In the genomic region with DNA sequence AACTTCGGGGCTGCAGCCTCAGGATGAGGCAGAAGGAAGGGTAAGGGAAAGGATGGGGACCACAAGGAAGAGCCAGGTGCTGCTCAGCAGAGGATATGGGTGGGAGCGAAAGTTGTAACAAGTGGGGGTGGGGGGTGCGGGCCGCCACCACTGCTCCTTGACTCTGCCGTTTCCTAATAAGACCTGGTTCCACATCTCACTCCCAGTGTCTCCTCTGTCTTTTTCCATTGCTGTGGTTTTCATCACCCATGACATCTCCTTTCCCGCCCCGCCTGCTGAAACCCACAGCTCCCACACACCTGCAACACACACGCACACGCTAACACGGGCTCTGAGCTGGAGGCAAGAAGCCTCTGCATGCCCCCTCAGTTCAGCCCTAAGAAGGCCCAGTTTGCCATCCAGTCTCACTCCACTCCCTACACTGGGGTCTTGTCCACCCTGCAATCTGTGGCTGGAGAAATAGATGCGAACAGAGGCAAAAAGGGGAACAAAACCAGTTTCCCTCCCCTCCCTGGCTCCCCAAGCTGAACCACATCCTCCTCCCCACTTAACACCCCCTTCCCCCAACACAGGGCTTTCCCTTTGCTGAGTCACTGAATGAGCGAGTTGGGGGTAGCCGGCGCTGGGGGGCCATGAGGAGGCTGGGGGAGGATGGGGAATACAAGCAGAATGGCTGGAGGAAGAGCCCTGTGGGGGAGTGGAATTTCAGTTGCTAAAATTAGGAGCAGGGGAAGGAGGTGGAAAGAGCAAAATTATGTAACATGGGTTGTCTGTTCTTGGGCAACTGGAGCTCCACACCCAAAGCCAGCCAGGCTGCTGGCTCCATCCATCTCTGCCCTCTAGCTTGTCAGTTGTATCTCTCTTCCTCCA, we compare ENCODE assay signal across 1 cellular context.
A peak's percentile ranks its signal among the peaks of the same experiment; 100 is the strongest.
TF ChIP-seq lines count a peak whose summit lies in the region.

No MANE protein-coding gene starts in this region.

TF ChIP-seq in K562, 482 proteins besides CTCF, POLR2A, EP300 and RAD21 (continued from another document and continues in another):
- TF ChIP-seq, protein P1, sequence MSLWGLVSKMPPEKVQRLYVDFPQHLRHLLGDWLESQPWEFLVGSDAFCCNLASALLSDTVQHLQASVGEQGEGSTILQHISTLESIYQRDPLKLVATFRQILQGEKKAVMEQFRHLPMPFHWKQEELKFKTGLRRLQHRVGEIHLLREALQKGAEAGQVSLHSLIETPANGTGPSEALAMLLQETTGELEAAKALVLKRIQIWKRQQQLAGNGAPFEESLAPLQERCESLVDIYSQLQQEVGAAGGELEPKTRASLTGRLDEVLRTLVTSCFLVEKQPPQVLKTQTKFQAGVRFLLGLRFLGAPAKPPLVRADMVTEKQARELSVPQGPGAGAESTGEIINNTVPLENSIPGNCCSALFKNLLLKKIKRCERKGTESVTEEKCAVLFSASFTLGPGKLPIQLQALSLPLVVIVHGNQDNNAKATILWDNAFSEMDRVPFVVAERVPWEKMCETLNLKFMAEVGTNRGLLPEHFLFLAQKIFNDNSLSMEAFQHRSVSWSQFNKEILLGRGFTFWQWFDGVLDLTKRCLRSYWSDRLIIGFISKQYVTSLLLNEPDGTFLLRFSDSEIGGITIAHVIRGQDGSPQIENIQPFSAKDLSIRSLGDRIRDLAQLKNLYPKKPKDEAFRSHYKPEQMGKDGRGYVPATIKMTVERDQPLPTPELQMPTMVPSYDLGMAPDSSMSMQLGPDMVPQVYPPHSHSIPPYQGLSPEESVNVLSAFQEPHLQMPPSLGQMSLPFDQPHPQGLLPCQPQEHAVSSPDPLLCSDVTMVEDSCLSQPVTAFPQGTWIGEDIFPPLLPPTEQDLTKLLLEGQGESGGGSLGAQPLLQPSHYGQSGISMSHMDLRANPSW (CRISPR knock-in tag; IDR thresholded peaks at IDR 0.05) = no peak
- TF ChIP-seq, protein P2, sequence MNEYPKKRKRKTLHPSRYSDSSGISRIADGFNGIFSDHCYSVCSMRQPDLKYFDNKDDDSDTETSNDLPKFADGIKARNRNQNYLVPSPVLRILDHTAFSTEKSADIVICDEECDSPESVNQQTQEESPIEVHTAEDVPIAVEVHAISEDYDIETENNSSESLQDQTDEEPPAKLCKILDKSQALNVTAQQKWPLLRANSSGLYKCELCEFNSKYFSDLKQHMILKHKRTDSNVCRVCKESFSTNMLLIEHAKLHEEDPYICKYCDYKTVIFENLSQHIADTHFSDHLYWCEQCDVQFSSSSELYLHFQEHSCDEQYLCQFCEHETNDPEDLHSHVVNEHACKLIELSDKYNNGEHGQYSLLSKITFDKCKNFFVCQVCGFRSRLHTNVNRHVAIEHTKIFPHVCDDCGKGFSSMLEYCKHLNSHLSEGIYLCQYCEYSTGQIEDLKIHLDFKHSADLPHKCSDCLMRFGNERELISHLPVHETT (CRISPR knock-in tag; conservative IDR thresholded peaks at IDR 0.05 in 1 of 2, IDR thresholded peaks at IDR 0.05 in 1 of 2) = peak in 1 of 2 experiments; percentile 44; a peak in 1 of 4 replicates
- TF ChIP-seq, protein P3, sequence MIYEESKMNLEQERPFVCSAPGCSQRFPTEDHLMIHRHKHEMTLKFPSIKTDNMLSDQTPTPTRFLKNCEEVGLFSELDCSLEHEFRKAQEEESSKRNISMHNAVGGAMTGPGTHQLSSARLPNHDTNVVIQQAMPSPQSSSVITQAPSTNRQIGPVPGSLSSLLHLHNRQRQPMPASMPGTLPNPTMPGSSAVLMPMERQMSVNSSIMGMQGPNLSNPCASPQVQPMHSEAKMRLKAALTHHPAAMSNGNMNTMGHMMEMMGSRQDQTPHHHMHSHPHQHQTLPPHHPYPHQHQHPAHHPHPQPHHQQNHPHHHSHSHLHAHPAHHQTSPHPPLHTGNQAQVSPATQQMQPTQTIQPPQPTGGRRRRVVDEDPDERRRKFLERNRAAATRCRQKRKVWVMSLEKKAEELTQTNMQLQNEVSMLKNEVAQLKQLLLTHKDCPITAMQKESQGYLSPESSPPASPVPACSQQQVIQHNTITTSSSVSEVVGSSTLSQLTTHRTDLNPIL (CRISPR knock-in tag; IDR thresholded peaks at IDR 0.05) = no peak
- TF ChIP-seq TEAD2 (tag; IDR thresholded peaks at IDR 0.05) = no peak
- TF ChIP-seq, protein P4, sequence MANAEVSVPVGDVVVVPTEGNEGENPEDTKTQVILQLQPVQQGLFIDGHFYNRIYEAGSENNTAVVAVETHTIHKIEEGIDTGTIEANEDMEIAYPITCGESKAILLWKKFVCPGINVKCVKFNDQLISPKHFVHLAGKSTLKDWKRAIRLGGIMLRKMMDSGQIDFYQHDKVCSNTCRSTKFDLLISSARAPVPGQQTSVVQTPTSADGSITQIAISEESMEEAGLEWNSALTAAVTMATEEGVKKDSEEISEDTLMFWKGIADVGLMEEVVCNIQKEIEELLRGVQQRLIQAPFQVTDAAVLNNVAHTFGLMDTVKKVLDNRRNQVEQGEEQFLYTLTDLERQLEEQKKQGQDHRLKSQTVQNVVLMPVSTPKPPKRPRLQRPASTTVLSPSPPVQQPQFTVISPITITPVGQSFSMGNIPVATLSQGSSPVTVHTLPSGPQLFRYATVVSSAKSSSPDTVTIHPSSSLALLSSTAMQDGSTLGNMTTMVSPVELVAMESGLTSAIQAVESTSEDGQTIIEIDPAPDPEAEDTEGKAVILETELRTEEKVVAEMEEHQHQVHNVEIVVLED (CRISPR knock-in tag; IDR thresholded peaks at IDR 0.05) = no peak
- TF ChIP-seq SMARCE1 (IDR thresholded peaks at IDR 0.05) = peak; percentile 86
- TF ChIP-seq, protein P5, sequence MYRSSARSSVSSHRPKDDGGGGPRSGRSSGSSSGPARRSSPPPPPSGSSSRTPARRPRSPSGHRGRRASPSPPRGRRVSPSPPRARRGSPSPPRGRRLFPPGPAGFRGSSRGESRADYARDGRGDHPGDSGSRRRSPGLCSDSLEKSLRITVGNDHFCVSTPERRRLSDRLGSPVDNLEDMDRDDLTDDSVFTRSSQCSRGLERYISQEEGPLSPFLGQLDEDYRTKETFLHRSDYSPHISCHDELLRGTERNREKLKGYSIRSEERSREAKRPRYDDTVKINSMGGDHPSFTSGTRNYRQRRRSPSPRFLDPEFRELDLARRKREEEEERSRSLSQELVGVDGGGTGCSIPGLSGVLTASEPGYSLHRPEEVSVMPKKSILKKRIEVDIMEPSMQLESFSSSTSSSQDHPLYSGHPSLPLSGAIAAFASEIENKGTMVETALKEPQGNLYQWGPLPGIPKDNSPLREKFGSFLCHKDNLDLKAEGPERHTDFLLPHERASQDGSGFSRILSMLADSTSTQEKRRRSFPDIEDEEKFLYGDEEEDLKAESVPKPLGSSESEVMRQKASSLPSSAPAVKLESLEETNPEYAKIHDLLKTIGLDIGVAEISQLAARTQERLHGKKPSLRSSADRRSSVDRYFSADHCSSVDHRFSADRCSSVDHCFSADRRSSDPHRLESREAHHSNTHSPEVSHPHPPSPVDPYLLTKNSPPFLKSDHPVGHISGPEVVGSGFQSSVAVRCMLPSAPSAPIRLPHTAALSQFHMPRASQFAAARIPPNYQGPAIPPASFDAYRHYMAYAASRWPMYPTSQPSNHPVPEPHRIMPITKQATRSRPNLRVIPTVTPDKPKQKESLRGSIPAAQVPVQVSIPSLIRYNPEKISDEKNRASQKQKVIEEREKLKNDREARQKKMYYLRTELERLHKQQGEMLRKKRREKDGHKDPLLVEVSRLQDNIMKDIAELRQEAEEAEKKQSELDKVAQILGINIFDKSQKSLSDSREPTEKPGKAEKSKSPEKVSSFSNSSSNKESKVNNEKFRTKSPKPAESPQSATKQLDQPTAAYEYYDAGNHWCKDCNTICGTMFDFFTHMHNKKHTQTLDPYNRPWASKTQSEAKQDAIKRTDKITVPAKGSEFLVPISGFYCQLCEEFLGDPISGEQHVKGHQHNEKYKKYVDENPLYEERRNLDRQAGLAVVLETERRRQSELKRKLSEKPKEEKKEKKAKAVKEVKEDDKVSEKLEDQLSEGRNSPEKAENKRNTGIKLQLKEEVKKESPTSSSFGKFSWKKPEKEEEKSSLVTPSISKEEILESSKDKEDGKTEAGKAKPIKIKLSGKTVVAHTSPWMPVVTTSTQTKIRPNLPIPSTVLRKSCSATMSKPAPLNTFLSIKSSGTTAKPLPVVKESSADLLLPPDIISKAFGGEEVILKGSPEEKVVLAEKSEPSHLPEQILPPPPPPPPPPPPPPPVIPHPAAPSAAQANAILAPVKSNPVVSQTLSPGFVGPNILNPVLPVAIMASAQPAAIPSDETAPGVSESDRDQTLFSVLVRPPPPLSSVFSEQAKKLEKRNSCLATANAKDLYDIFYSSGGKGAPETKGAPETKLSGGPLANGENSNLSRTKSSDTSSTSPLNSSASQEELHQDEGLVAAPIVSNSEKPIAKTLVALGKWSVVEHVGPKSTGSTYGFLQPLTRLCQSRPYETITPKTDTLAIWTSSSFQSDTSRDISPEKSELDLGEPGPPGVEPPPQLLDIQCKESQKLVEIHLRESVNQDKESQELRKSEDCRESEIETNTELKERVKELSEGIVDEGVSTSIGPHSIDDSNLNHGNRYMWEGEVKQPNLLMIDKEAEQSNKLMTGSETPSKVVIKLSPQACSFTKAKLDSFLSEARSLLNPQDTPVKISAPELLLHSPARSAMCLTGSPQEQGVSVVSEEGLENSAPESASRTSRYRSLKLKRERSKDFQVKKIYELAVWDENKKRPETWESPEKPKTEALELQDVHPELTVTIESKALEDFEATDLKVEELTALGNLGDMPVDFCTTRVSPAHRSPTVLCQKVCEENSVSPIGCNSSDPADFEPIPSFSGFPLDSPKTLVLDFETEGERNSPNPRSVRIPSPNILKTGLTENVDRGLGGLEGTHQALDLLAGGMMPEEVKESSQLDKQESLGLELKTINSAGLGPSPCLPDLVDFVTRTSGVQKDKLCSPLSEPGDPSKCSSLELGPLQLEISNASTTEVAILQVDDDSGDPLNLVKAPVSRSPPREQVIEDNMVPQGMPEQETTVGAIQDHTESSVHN (IDR thresholded peaks at IDR 0.05; ENCODE audit: borderline replicate concordance in 1 of 2, low read depth in 1 of 2) = peak in 1 of 2 experiments; percentile 23; a peak in 2 of 4 replicates
- no peak for TF ChIP-seq SMC3 (conservative IDR thresholded peaks at IDR 0.05; ENCODE audit: insufficient read depth, low read depth, low read length)
- TF ChIP-seq ETV6 (IDR thresholded peaks at IDR 0.05; ENCODE audit: borderline replicate concordance in 1 of 2, low read depth in 2 of 2, low read length in 1 of 2) = peak in 1 of 2 experiments; percentile 51; a peak in 1 of 4 replicates
- no peak for TF ChIP-seq ETV6 (CRISPR knock-in tag; IDR thresholded peaks at IDR 0.05; ENCODE audit: borderline replicate concordance)
- no peak for TF ChIP-seq DDX20 (tag; IDR thresholded peaks at IDR 0.05; ENCODE audit: low read depth)
- no peak for TF ChIP-seq ZKSCAN1 (IDR thresholded peaks at IDR 0.05; ENCODE audit: low read depth, low read length)
- TF ChIP-seq RBM14 (IDR thresholded peaks at IDR 0.05; ENCODE audit: borderline replicate concordance, insufficient read depth, low read depth, low read length) = no peak
- TF ChIP-seq FOXK2 (conservative IDR thresholded peaks at IDR 0.05 in 1 of 2, IDR thresholded peaks at IDR 0.05 in 1 of 2; ENCODE audit: low read depth in 2 of 2) = no peak; a peak in 1 of 4 replicates
- peak; percentile 49 for TF ChIP-seq MAFK (IDR thresholded peaks at IDR 0.05; ENCODE audit: low read length)
- TF ChIP-seq TCF3 (CRISPR knock-in tag; IDR thresholded peaks at IDR 0.05) = no peak
- TF ChIP-seq SRSF1 (IDR thresholded peaks at IDR 0.05; ENCODE audit: low read depth, low read length) = no peak
- peak; percentile 17; the same call in 1 of the 2 replicates for TF ChIP-seq MTA1 (IDR thresholded peaks at IDR 0.05; ENCODE audit: borderline replicate concordance)
- TF ChIP-seq, protein P6, sequence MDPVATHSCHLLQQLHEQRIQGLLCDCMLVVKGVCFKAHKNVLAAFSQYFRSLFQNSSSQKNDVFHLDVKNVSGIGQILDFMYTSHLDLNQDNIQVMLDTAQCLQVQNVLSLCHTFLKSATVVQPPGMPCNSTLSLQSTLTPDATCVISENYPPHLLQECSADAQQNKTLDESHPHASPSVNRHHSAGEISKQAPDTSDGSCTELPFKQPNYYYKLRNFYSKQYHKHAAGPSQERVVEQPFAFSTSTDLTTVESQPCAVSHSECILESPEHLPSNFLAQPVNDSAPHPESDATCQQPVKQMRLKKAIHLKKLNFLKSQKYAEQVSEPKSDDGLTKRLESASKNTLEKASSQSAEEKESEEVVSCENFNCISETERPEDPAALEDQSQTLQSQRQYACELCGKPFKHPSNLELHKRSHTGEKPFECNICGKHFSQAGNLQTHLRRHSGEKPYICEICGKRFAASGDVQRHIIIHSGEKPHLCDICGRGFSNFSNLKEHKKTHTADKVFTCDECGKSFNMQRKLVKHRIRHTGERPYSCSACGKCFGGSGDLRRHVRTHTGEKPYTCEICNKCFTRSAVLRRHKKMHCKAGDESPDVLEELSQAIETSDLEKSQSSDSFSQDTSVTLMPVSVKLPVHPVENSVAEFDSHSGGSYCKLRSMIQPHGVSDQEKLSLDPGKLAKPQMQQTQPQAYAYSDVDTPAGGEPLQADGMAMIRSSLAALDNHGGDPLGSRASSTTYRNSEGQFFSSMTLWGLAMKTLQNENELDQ (CRISPR knock-in tag; IDR thresholded peaks at IDR 0.05; ENCODE audit: borderline replicate concordance) = no peak
